In genomic region chr11:61753672-61754071, GRCh38 we compare ENCODE assay signal across 1 cellular context.
TF ChIP-seq lines count a peak whose summit lies in the region.

No MANE protein-coding gene starts in this region.

TF ChIP-seq in GM23338, 12 proteins besides CTCF, POLR2A, EP300 and RAD21 (continued from another document):
- no peak for TF ChIP-seq ETS1 (IDR thresholded peaks at IDR 0.05)
- no peak for TF ChIP-seq NANOG (IDR thresholded peaks at IDR 0.05; ENCODE audit: borderline replicate concordance)
- no peak for TF ChIP-seq CREB1 (CRISPR knock-in tag; IDR thresholded peaks at IDR 0.05; ENCODE audit: low read depth)
- no peak for TF ChIP-seq JUNB (IDR thresholded peaks at IDR 0.05; ENCODE audit: unreplicated experiment)
- TF ChIP-seq POLR2AphosphoS5 (IDR thresholded peaks at IDR 0.05; ENCODE audit: low read depth) = no peak
- no peak for TF ChIP-seq STAT1 (IDR thresholded peaks at IDR 0.05; ENCODE audit: unreplicated experiment)
- TF ChIP-seq EZH2phosphoT487 (IDR thresholded peaks at IDR 0.05; ENCODE audit: unreplicated experiment) = no peak
- TF ChIP-seq REST (IDR thresholded peaks at IDR 0.05; ENCODE audit: unreplicated experiment) = no peak
- no peak for TF ChIP-seq ZNF114 (CRISPR knock-in tag; IDR thresholded peaks at IDR 0.05)
- no peak for TF ChIP-seq EZH2 (IDR thresholded peaks at IDR 0.05; ENCODE audit: low read depth, unreplicated experiment)
- TF ChIP-seq ZNF331 (CRISPR knock-in tag; IDR thresholded peaks at IDR 0.05; ENCODE audit: low read depth) = no peak
TF ChIP-seq in GM23338: peak in this region for 0.
